In the genomic region with DNA sequence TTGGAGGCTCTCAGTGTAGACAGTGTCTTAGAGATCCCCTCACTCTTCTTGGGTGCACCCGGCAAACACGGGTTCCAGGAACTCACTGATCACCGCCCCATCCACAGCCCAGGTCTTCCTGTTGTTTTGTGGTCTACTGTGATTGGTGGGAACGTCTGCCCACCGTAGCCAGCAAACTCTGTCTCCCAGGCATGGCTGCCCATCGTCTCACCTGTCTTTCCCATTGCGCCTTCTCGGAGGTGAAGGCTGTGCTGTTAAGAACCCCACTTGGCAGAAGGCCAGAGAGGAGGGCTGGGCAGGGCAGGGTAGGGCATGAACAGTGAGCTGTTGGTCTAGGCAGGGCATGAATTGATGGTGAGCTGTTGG, we compare ENCODE assay signal across 9 cellular contexts. TPM values are rescaled to one million over a fixed set of nuclear protein-coding genes. Genes with fewer than 3 reads are reported as not detected.
DNase-seq lines count a peak whose midpoint lies in the region; ATAC-seq and TF ChIP-seq lines count a peak whose summit lies in the region.
"Had no signal": no experiment of that assay in that cellular context is flagged by ENCODE, and none has a peak within 500 bp of the region (broad histone marks: within the 10 kb centered on the region; RNA-seq: fewer than 3 reads in every experiment).

No MANE protein-coding gene starts in this region.

- no peak for TF ChIP-seq CTCF in stomach (IDR thresholded peaks at IDR 0.05)

- H3K9me3 Mint-ChIP-seq in stimulated activated naive CD8-positive, alpha-beta T cell treated with anti-CD3 and anti-CD28 coated beads, Interleukin-15, Interleukin-2, amounts not matched to agents 100 ng/mL and 50 ng/mL, for 24 hours: no peaks in the 10 kb centered on the region

- TF ChIP-seq POLR2A in stomach (IDR thresholded peaks at IDR 0.05): no peak

- no peak for ATAC-seq in stimulated activated naive CD8-positive, alpha-beta T cell treated with anti-CD3 and anti-CD28 coated beads, Interleukin-15, Interleukin-2, amounts not matched to agents 100 U/mL and 50 U/mL, for 24 hours
- no peak for ATAC-seq in GM21825 (IDR thresholded peaks at IDR 0.05; ENCODE audit: unreplicated experiment)
- ATAC-seq in HG02678 (IDR thresholded peaks at IDR 0.05; ENCODE audit: unreplicated experiment): no peak

- peak overlapping the region; percentile 65 for H3K27ac ChIP-seq in effector memory CD4-positive, alpha-beta T cell (ENCODE audit: insufficient read depth, low read length, poor library complexity, severe bottlenecking)
- no peak overlapping the region for H3K27ac ChIP-seq in stomach

- H3K4me3 ChIP-seq in effector memory CD4-positive, alpha-beta T cell (ENCODE audit: insufficient read depth, low read depth, low read length, poor library complexity, severe bottlenecking): peak overlapping the region; percentile 59
- no peak overlapping the region for H3K4me3 ChIP-seq in stomach

- intact Hi-C loops in stomach (cut with DNase I; ENCODE audit: low total_unique reads): no loop called here

- H3K27me3 ChIP-seq in effector memory CD4-positive, alpha-beta T cell (replicated peaks; ENCODE audit: control insufficient read depth, insufficient read depth, low read length, poor library complexity, severe bottlenecking): no peaks in the 10 kb centered on the region
- H3K27me3 ChIP-seq in stomach: peaks cover 0 to 53% (median 11%) of the 10 kb centered on the region in 3 donors

- H3K9me3 ChIP-seq in effector memory CD4-positive, alpha-beta T cell (ENCODE audit: control insufficient read depth, low read length): no peaks in the 10 kb centered on the region
- no peaks in the 10 kb centered on the region for H3K9me3 ChIP-seq in stomach
- H3K9me3 ChIP-seq: esophagus squamous epithelium had no signal

- no peak for DNase-seq in stimulated activated naive CD8-positive, alpha-beta T cell treated with anti-CD3 and anti-CD28 coated beads, Interleukin-15, Interleukin-2, amounts not matched to agents 100 U/mL and 50 U/mL, for 24 hours
- DNase-seq in RPMI8226: peak; percentile 82
- DNase-seq in effector memory CD4-positive, alpha-beta T cell: no peak
- DNase-seq in stomach: no peak
- no peak for DNase-seq in Ammon's horn (ENCODE audit: low spot score)
- DNase-seq: esophagus squamous epithelium had no signal

- no peak for TF ChIP-seq EP300 in stomach (IDR thresholded peaks at IDR 0.05)

- H3K36me3 Mint-ChIP-seq in stimulated activated naive CD8-positive, alpha-beta T cell treated with anti-CD3 and anti-CD28 coated beads, Interleukin-15, Interleukin-2, amounts not matched to agents 100 ng/mL and 50 ng/mL, for 24 hours (ENCODE audit: low read depth): no peaks in the 10 kb centered on the region

- no peak overlapping the region for H3K27ac Mint-ChIP-seq in stimulated activated naive CD8-positive, alpha-beta T cell treated with anti-CD3 and anti-CD28 coated beads, Interleukin-15, Interleukin-2, amounts not matched to agents 100 ng/mL and 50 ng/mL, for 24 hours

- 59 to 66% (median 63%) methylated on average over 7 to 8 of the region's 8 CpGs for WGBS in stomach, 5 donors

- peaks cover 4% of the 10 kb centered on the region for H3K27me3 Mint-ChIP-seq in stimulated activated naive CD8-positive, alpha-beta T cell treated with anti-CD3 and anti-CD28 coated beads, Interleukin-15, Interleukin-2, amounts not matched to agents 100 ng/mL and 50 ng/mL, for 24 hours

- H3K4me1 ChIP-seq in effector memory CD4-positive, alpha-beta T cell (ENCODE audit: control insufficient read depth, insufficient read depth, low read length, poor library complexity, severe bottlenecking): peaks cover 21% of the 10 kb centered on the region
- H3K4me1 ChIP-seq in stomach: peaks cover 0 to 14% (median 12%) of the 10 kb centered on the region in 4 donors

- peaks cover 26% of the 10 kb centered on the region for H3K4me1 Mint-ChIP-seq in stimulated activated naive CD8-positive, alpha-beta T cell treated with anti-CD3 and anti-CD28 coated beads, Interleukin-15, Interleukin-2, amounts not matched to agents 100 ng/mL and 50 ng/mL, for 24 hours (ENCODE audit: low read depth)

- peak overlapping the region; percentile 2 for H3K4me3 Mint-ChIP-seq in stimulated activated naive CD8-positive, alpha-beta T cell treated with anti-CD3 and anti-CD28 coated beads, Interleukin-15, Interleukin-2, amounts not matched to agents 100 ng/mL and 50 ng/mL, for 24 hours

- no peaks in the 10 kb centered on the region for H3K36me3 ChIP-seq in effector memory CD4-positive, alpha-beta T cell (ENCODE audit: control insufficient read depth, insufficient read depth, low read length)
- no peaks in the 10 kb centered on the region for H3K36me3 ChIP-seq in stomach
- H3K36me3 ChIP-seq: esophagus squamous epithelium had no signal

RNA-seq across cellular contexts. Expression of a gene that starts 14.1 kb away (rescaled TPM):
- total RNA-seq in stomach: 10 to 100 TPM in 1 of 5 donors, under 1 TPM in 3, not detected in 1; under 0.01 to 42.0 (median 0.89) TPM
- under 1 TPM in 1 of 3 donors, not detected in 2; 0.20 TPM for polyA plus RNA-seq in stomach

RNA-seq across cellular contexts. Expression of a gene that starts 54.5 kb away (rescaled TPM):
- total RNA-seq in stomach: 10 to 100 TPM in 1 of 5 donors, 1 to 10 TPM in 1, under 1 TPM in 2, not detected in 1; 0.73 to 11.9 (median 3.3) TPM
- not detected for polyA plus RNA-seq in stomach
